ENCODE assay signal across 1 cellular context in genomic region chr3:154431043-154431442, GRCh38.
A peak's percentile ranks its signal among the peaks of the same experiment; 100 is the strongest.
TF ChIP-seq lines count a peak whose summit lies in the region.

No MANE protein-coding gene starts in this region.

TF ChIP-seq in HepG2, 621 proteins besides CTCF, POLR2A, EP300 and RAD21:
- no peak for TF ChIP-seq REPIN1 (CRISPR knock-in tag; IDR thresholded peaks at IDR 0.05; ENCODE audit: borderline replicate concordance, low read depth)
- no peak for TF ChIP-seq FUBP1 (CRISPR knock-in tag; IDR thresholded peaks at IDR 0.05; ENCODE audit: borderline replicate concordance)
- TF ChIP-seq ARID4A (CRISPR knock-in tag; IDR thresholded peaks at IDR 0.05; ENCODE audit: borderline replicate concordance), result no peak
- TF ChIP-seq MAFK (conservative IDR thresholded peaks at IDR 0.05 in 1 of 2, IDR thresholded peaks at IDR 0.05 in 1 of 2; ENCODE audit: low read length in 2 of 2), result peak; percentile 27 to 63; a peak in 2 of 4 replicates
- TF ChIP-seq MAFF (IDR thresholded peaks at IDR 0.05; ENCODE audit: low read depth, low read length), result peak; percentile 61
- no peak for TF ChIP-seq MEIS2 (CRISPR knock-in tag; IDR thresholded peaks at IDR 0.05)
- TF ChIP-seq ARNTL (CRISPR knock-in tag; IDR thresholded peaks at IDR 0.05), result no peak
